30 cellular contexts compared by ENCODE assay signal in genomic region chr4:120673696-120674095, GRCh38.
"Had no signal": no experiment of that assay in that cellular context is flagged by ENCODE, and none has a peak within 500 bp of the region (broad histone marks: within the 10 kb centered on the region; RNA-seq: fewer than 3 reads in every experiment).

No MANE protein-coding gene starts in this region.

- H3K4me1 Mint-ChIP-seq: activated B cell treated with CpG ODN at 0.5 μM for 24 hours; activated CD4-positive, alpha-beta T cell treated with anti-CD3 and anti-CD28 coated beads, Interleukin-2, amount 10 ng/mL, durations not matched to agents 24 days and 14 days; activated CD8-positive, alpha-beta memory T cell treated with anti-CD3 and anti-CD28 coated beads, Interleukin-2, amount 10 ng/mL, durations not matched to agents 7 days and 5 days; brain; central memory CD8-positive, alpha-beta T cell had no signal

- DNase-seq: activated B cell treated with CpG ODN at 0.5 μM for 24 hours; activated CD4-positive, alpha-beta T cell treated with anti-CD3 and anti-CD28 coated beads for 1 hour; activated CD4-positive, alpha-beta T cell treated with anti-CD3 and anti-CD28 coated beads, Interleukin-2, amount 10 ng/mL, durations not matched to agents 24 days and 14 days; activated CD4-positive, alpha-beta T cell treated with anti-CD3 and anti-CD28 coated beads, Interleukin-2, amount 50 U/mL, for 48 hours; activated CD8-positive, alpha-beta memory T cell treated with anti-CD3 and anti-CD28 coated beads, Interleukin-2, amount 10 ng/mL, durations not matched to agents 7 days and 5 days; activated effector memory CD4-positive, alpha-beta T cell treated with Interleukin-2 at 50 U/mL for 16 hours; activated naive CD4-positive, alpha-beta T cell treated with Interleukin-2 at 50 U/mL for 16 hours; activated T-cell treated with anti-CD3 and anti-CD28 coated beads, Interleukin-2, amount 50 U/mL, for 24 hours; amygdala; Kasumi-1; NCI-H1092 treated with DMSO at 0.1 percent for 48 hours; NCI-H1417 treated with DMSO at 0.1 percent for 48 hours; NCI-H1694; NCI-H2029; NCI-H2107; NCI-H2171 treated with DMSO at 0.1 percent for 48 hours; NCI-H526; NCI-H82; NK-92 treated with Interleukin-12 subunit alpha and Interleukin-12 subunit beta, amount 100 ng/mL, for 24 hours; OCI-M1; RPMI8226; T-helper 2 cell; T1000 had no signal

- H3K4me3 Mint-ChIP-seq: activated B cell treated with CpG ODN at 0.5 μM for 24 hours; activated CD4-positive, alpha-beta T cell treated with anti-CD3 and anti-CD28 coated beads, Interleukin-2, amount 10 ng/mL, durations not matched to agents 24 days and 14 days; activated CD8-positive, alpha-beta memory T cell treated with anti-CD3 and anti-CD28 coated beads, Interleukin-2, amount 10 ng/mL, durations not matched to agents 7 days and 5 days; activated naive CD8-positive, alpha-beta T cell; activated T-cell treated with anti-CD3 and anti-CD28 coated beads, Interleukin-2, amount 50 U/mL, for 24 hours; activated T-helper 1 cell treated with anti-CD3 and anti-CD28 coated beads, Interleukin-12 subunit alpha, Interleukin-12 subunit beta, Interleukin-2, Interleukin-4 antibody, amounts not matched to agents 30 ng/mL and 10 ng/mL and 1 ng/mL, durations not matched to agents 14 hours and 24 hours and 36 hours; brain; central memory CD8-positive, alpha-beta T cell had no signal

- H3K9me3 Mint-ChIP-seq: activated T-helper 1 cell treated with anti-CD3 and anti-CD28 coated beads, Interleukin-12 subunit alpha, Interleukin-12 subunit beta, Interleukin-2, Interleukin-4 antibody, amounts not matched to agents 30 ng/mL and 10 ng/mL and 1 ng/mL, durations not matched to agents 14 hours and 24 hours and 36 hours had no signal

- H3K27me3 Mint-ChIP-seq: activated B cell treated with CpG ODN at 0.5 μM for 24 hours, brain had no signal

- ATAC-seq: activated CD8-positive, alpha-beta memory T cell treated with anti-CD3 and anti-CD28 coated beads, Interleukin-2, amount 10 ng/mL, durations not matched to agents 7 days and 5 days; Panc1; Right ventricle myocardium inferior; SK-N-SH treated with all-trans-retinoic acid at 6 μM for 48 hours had no signal

- H3K27ac Mint-ChIP-seq: activated B cell treated with CpG ODN at 0.5 μM for 24 hours; activated CD4-positive, alpha-beta T cell treated with anti-CD3 and anti-CD28 coated beads, Interleukin-2, amount 10 ng/mL, durations not matched to agents 24 days and 14 days; activated CD8-positive, alpha-beta memory T cell treated with anti-CD3 and anti-CD28 coated beads, Interleukin-2, amount 10 ng/mL, durations not matched to agents 7 days and 5 days; activated naive CD8-positive, alpha-beta T cell; activated T-cell treated with anti-CD3 and anti-CD28 coated beads, Interleukin-2, amount 50 U/mL, for 24 hours; activated T-helper 1 cell treated with anti-CD3 and anti-CD28 coated beads, Interleukin-12 subunit alpha, Interleukin-12 subunit beta, Interleukin-2, Interleukin-4 antibody, amounts not matched to agents 30 ng/mL and 10 ng/mL and 1 ng/mL, durations not matched to agents 14 hours and 24 hours and 36 hours; brain had no signal

- H3K36me3 Mint-ChIP-seq: activated CD8-positive, alpha-beta memory T cell treated with anti-CD3 and anti-CD28 coated beads, Interleukin-2, amount 10 ng/mL, durations not matched to agents 7 days and 5 days had no signal
